In the genomic region with DNA sequence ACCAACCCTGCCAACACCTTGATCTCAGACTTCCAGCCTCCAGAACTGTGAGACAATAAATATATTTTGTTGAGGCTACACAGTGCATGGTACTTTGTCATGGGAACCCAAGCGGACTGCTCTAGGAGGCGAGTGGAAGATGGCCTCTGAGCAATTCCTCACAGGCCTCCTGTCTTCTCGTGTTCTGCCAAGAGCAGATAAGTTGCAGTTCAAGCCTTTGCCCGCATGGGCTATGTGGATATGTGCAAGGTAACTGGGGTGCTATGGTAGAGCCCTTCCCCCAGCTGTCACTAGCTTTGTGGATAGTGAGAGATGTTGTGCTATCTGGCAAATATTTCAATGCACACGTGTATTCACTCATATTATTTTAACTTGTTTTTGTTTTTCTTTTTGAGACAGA, we compare ENCODE assay signal across 23 cellular contexts.
"Had no signal": no experiment of that assay in that cellular context is flagged by ENCODE, and none has a peak within 500 bp of the region (broad histone marks: within the 10 kb centered on the region; RNA-seq: fewer than 3 reads in every experiment).

No MANE protein-coding gene starts in this region.

- H3K9me3 ChIP-seq: colonic mucosa, gastrocnemius medialis, lower lobe of right lung, pancreas, right atrium auricular region, stomach, thyroid gland had no signal

- H3K4me1 Mint-ChIP-seq: naive thymus-derived CD8-positive, alpha-beta T cell; stimulated activated effector memory CD8-positive, alpha-beta T cell treated with anti-CD3 and anti-CD28 coated beads, Interleukin-12 subunit alpha, Interleukin-12 subunit beta, amount 100 ng/mL, for 72 hours had no signal

- DNase-seq: colonic mucosa; effector CD8-positive, alpha-beta T cell; endodermal cell; foreskin fibroblast; gastrocnemius medialis; head of caudate nucleus; left ventricle myocardium superior; lower lobe of right lung; naive thymus-derived CD8-positive, alpha-beta T cell; nephron progenitor cell; occipital lobe; pancreas; stimulated activated CD4-positive, alpha-beta T cell treated with anti-CD3 and anti-CD28 coated beads, Interleukin-2, amount 100 ng/mL, for 24 hours; stimulated activated CD4-positive, alpha-beta T cell treated with anti-CD3 and anti-CD28 coated beads, Interleukin-4, amount 100 ng/mL, for 24 hours; stimulated activated naive CD4-positive, alpha-beta T cell treated with Interleukin-2 at 50 U/mL for 16 hours; stomach; thyroid gland; trophoblast cell had no signal

- H3K4me1 ChIP-seq: colonic mucosa, gastrocnemius medialis, lower lobe of right lung, pancreas, right atrium auricular region, stomach, thyroid gland had no signal

- H3K4me2 ChIP-seq: smooth muscle cell had no signal

- H3K27ac Mint-ChIP-seq: dendritic cell treated with granulocyte-macrophage colony-stimulating factor and Interleukin-4, amounts not matched to agents 40 ng/mL and 50 ng/mL, for 4 days; endodermal cell; naive thymus-derived CD8-positive, alpha-beta T cell; nephron progenitor cell; stimulated activated effector memory CD8-positive, alpha-beta T cell treated with anti-CD3 and anti-CD28 coated beads, Interleukin-12 subunit alpha, Interleukin-12 subunit beta, amount 100 ng/mL, for 72 hours had no signal

- H3K4me3 ChIP-seq: colonic mucosa, gastrocnemius medialis, lower lobe of right lung, pancreas, right atrium auricular region, smooth muscle cell, stomach, thyroid gland had no signal

- H3K4me3 Mint-ChIP-seq: dendritic cell treated with granulocyte-macrophage colony-stimulating factor and Interleukin-4, amounts not matched to agents 40 ng/mL and 50 ng/mL, for 4 days; endodermal cell; naive thymus-derived CD8-positive, alpha-beta T cell; nephron progenitor cell; stimulated activated effector memory CD8-positive, alpha-beta T cell treated with anti-CD3 and anti-CD28 coated beads, Interleukin-12 subunit alpha, Interleukin-12 subunit beta, amount 100 ng/mL, for 72 hours had no signal

- H3K27me3 Mint-ChIP-seq: dendritic cell treated with granulocyte-macrophage colony-stimulating factor and Interleukin-4, amounts not matched to agents 40 ng/mL and 50 ng/mL, for 4 days; naive thymus-derived CD8-positive, alpha-beta T cell had no signal

- H3K36me3 ChIP-seq: colonic mucosa, gastrocnemius medialis, lower lobe of right lung, pancreas, right atrium auricular region, stomach, thyroid gland had no signal

- H3K9me3 Mint-ChIP-seq: dendritic cell treated with granulocyte-macrophage colony-stimulating factor and Interleukin-4, amounts not matched to agents 40 ng/mL and 50 ng/mL, for 4 days; naive thymus-derived CD8-positive, alpha-beta T cell; stimulated activated effector memory CD8-positive, alpha-beta T cell treated with anti-CD3 and anti-CD28 coated beads, Interleukin-12 subunit alpha, Interleukin-12 subunit beta, amount 100 ng/mL, for 72 hours had no signal

- H3K36me3 Mint-ChIP-seq: stimulated activated effector memory CD8-positive, alpha-beta T cell treated with anti-CD3 and anti-CD28 coated beads, Interleukin-12 subunit alpha, Interleukin-12 subunit beta, amount 100 ng/mL, for 72 hours had no signal

- H3K27me3 ChIP-seq: colonic mucosa, gastrocnemius medialis, right atrium auricular region, thyroid gland had no signal

- H3K27ac ChIP-seq: colonic mucosa, epithelial cell of prostate, gastrocnemius medialis, lower lobe of right lung, pancreas, right atrium auricular region, stomach, thyroid gland had no signal
